Comparison of ENCODE assay signal across 8 cellular contexts in genomic region chr4:139015269-139015947, GRCh38. TPM values are rescaled to one million over a fixed set of nuclear protein-coding genes. Genes with fewer than 3 reads are reported as not detected.
A peak's percentile ranks its signal among the peaks of the same experiment; 100 is the strongest.
DNase-seq lines count a peak whose midpoint lies in the region; ATAC-seq and TF ChIP-seq lines count a peak whose summit lies in the region.

A gene with protein sequence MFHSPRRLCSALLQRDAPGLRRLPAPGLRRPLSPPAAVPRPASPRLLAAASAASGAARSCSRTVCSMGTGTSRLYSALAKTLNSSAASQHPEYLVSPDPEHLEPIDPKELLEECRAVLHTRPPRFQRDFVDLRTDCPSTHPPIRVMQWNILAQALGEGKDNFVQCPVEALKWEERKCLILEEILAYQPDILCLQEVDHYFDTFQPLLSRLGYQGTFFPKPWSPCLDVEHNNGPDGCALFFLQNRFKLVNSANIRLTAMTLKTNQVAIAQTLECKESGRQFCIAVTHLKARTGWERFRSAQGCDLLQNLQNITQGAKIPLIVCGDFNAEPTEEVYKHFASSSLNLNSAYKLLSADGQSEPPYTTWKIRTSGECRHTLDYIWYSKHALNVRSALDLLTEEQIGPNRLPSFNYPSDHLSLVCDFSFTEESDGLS (plus strand): TSS chr4:139015781. CDS start chr4:139015982, 201 bp downstream.

- H3F3A ChIP-seq in Loucy (ENCODE audit: low read depth), result no peaks in the 10 kb centered on the region

- H3K36me3 Mint-ChIP-seq in activated T-helper 2 cell treated with anti-CD3 and anti-CD28 coated beads, Interferon-gamma antibody, Interleukin-2, Interleukin-4, amounts not matched to agents 10 μg/mL and 5 μg/mL and 100 μg/mL, durations not matched to agents 14 hours and 24 hours and 36 hours (ENCODE audit: low read depth), result peaks cover 20% of the 10 kb centered on the region
- H3K36me3 Mint-ChIP-seq in natural killer cell, result no peaks in the 10 kb centered on the region

- peak; percentile 93 for DNase-seq in H7
- DNase-seq in RWPE2 (ENCODE audit: low spot score), result peak; percentile 96
- peak; percentile 89 for DNase-seq in activated T-helper 2 cell treated with anti-CD3 and anti-CD28 coated beads, Interferon-gamma antibody, Interleukin-2, Interleukin-4, amounts not matched to agents 10 μg/mL and 5 μg/mL and 100 μg/mL, durations not matched to agents 14 hours and 24 hours and 36 hours (ENCODE audit: low spot score)
- DNase-seq in fibroblast of mammary gland (ENCODE audit: low read depth), result peak; percentile 89
- DNase-seq in natural killer cell, result peak; percentile 90
- peak; percentile 84 to 95 (median 90) for DNase-seq in stimulated activated naive CD4-positive, alpha-beta T cell (lab: John Stamatoyannopoulos, UW)

- H3K9me3 ChIP-seq in ES-I3 (ENCODE audit: control insufficient read depth, insufficient read depth, low read length), result no peaks in the 10 kb centered on the region
- no peaks in the 10 kb centered on the region for H3K9me3 ChIP-seq in Loucy (ENCODE audit: insufficient read depth, low read depth, low read length)
- no peaks in the 10 kb centered on the region for H3K9me3 ChIP-seq in RWPE2 (ENCODE audit: severe bottlenecking)

- H3K9me2 ChIP-seq in Loucy (replicated peaks; ENCODE audit: low read depth, low read length), result no peaks in the 10 kb centered on the region

- H3K4me3 Mint-ChIP-seq in activated T-helper 2 cell treated with anti-CD3 and anti-CD28 coated beads, Interferon-gamma antibody, Interleukin-2, Interleukin-4, amounts not matched to agents 10 μg/mL and 5 μg/mL and 100 μg/mL, durations not matched to agents 14 hours and 24 hours and 36 hours (ENCODE audit: low read depth), result peak within 1 kb of the TSS; percentile 89
- peak within 1 kb of the TSS; percentile 94 for H3K4me3 Mint-ChIP-seq in natural killer cell

- H3K4me3 ChIP-seq in H7 (ENCODE audit: insufficient read depth, low read depth, low read length) (peak within 1 kb of the TSS; percentile 90), Loucy (ENCODE audit: low read length, poor library complexity, severe bottlenecking) (peak within 1 kb of the TSS; percentile 96), RWPE2 (ENCODE audit: severe bottlenecking) (peak within 1 kb of the TSS; percentile 87), fibroblast of mammary gland (ENCODE audit: control insufficient read depth, low read depth, low read length) (peak within 1 kb of the TSS; percentile 89)

- H3K4me1 Mint-ChIP-seq in activated T-helper 2 cell treated with anti-CD3 and anti-CD28 coated beads, Interferon-gamma antibody, Interleukin-2, Interleukin-4, amounts not matched to agents 10 μg/mL and 5 μg/mL and 100 μg/mL, durations not matched to agents 14 hours and 24 hours and 36 hours (ENCODE audit: low read depth), result peaks cover 41% of the 10 kb centered on the region
- H3K4me1 Mint-ChIP-seq in natural killer cell, result peaks cover 10 to 11% of the 10 kb centered on the region in 2 donors

- H3K27me3 ChIP-seq in H7 (ENCODE audit: control insufficient read depth, insufficient read depth, low read length) (no peaks in the 10 kb centered on the region), Loucy (ENCODE audit: insufficient read depth, low read length, poor library complexity, severe bottlenecking) (no peaks in the 10 kb centered on the region), RWPE2 (ENCODE audit: insufficient read depth, poor library complexity, severe bottlenecking) (no peaks in the 10 kb centered on the region)

- H3K4me1 ChIP-seq in ES-I3 (ENCODE audit: insufficient read depth, low read length) (peaks cover 26% of the 10 kb centered on the region), Loucy (ENCODE audit: insufficient read depth, low read length, poor library complexity, severe bottlenecking) (peaks cover 42% of the 10 kb centered on the region), RWPE2 (ENCODE audit: insufficient read depth, poor library complexity, severe bottlenecking) (peaks cover 24% of the 10 kb centered on the region)

- ATAC-seq in RWPE2 (ENCODE audit: low read depth) (peak; percentile 87), natural killer cell (peak; percentile 86 to 95 (median 87))

- H3K27ac ChIP-seq in RWPE2 (ENCODE audit: poor library complexity, severe bottlenecking), result peak within 1 kb of the TSS; percentile 98

- H3K9me3 Mint-ChIP-seq in activated T-helper 2 cell treated with anti-CD3 and anti-CD28 coated beads, Interferon-gamma antibody, Interleukin-2, Interleukin-4, amounts not matched to agents 10 μg/mL and 5 μg/mL and 100 μg/mL, durations not matched to agents 14 hours and 24 hours and 36 hours, result no peaks in the 10 kb centered on the region
- no peaks in the 10 kb centered on the region for H3K9me3 Mint-ChIP-seq in natural killer cell

- H3K79me2 ChIP-seq in Loucy (ENCODE audit: insufficient read depth, low read length), result peaks cover 45% of the 10 kb centered on the region

- no peak for TF ChIP-seq CTCF in Loucy (conservative IDR thresholded peaks at IDR 0.05; ENCODE audit: low read length)
- no peak for TF ChIP-seq CTCF in RWPE2 (IDR thresholded peaks at IDR 0.05; ENCODE audit: poor library complexity, severe bottlenecking)
- TF ChIP-seq CTCF in fibroblast of mammary gland (conservative IDR thresholded peaks at IDR 0.05; ENCODE audit: control insufficient read depth, insufficient read depth, low read depth, low read length), result no peak
- TF ChIP-seq CTCF in natural killer cell (IDR thresholded peaks at IDR 0.05), result no peak

- H3K4me2 ChIP-seq in Loucy (ENCODE audit: low read depth, low read length, poor library complexity, severe bottlenecking), result peak within 1 kb of the TSS; percentile 92

- no peaks in the 10 kb centered on the region for H3K27me3 Mint-ChIP-seq in activated T-helper 2 cell treated with anti-CD3 and anti-CD28 coated beads, Interferon-gamma antibody, Interleukin-2, Interleukin-4, amounts not matched to agents 10 μg/mL and 5 μg/mL and 100 μg/mL, durations not matched to agents 14 hours and 24 hours and 36 hours (ENCODE audit: low read depth)
- H3K27me3 Mint-ChIP-seq in natural killer cell (ENCODE audit: low read depth in 2 of 2), result peaks cover 0 to 4% of the 10 kb centered on the region in 2 donors

- no peaks in the 10 kb centered on the region for H3K36me3 ChIP-seq in ES-I3 (ENCODE audit: insufficient read depth, low read length)
- H3K36me3 ChIP-seq in H7 (replicated peaks; ENCODE audit: control insufficient read depth, insufficient read depth, low read length), result no peaks in the 10 kb centered on the region
- no peaks in the 10 kb centered on the region for H3K36me3 ChIP-seq in Loucy (ENCODE audit: insufficient read depth, low read length)
- H3K36me3 ChIP-seq in RWPE2 (ENCODE audit: low read depth), result peaks cover 17% of the 10 kb centered on the region

- H4K20me1 ChIP-seq in Loucy (ENCODE audit: insufficient read depth, low read length, poor library complexity, severe bottlenecking), result peaks cover 40% of the 10 kb centered on the region

- H3K27ac Mint-ChIP-seq in activated T-helper 2 cell treated with anti-CD3 and anti-CD28 coated beads, Interferon-gamma antibody, Interleukin-2, Interleukin-4, amounts not matched to agents 10 μg/mL and 5 μg/mL and 100 μg/mL, durations not matched to agents 14 hours and 24 hours and 36 hours, result peak within 1 kb of the TSS; percentile 93
- peak within 1 kb of the TSS; percentile 88 to 98 for H3K27ac Mint-ChIP-seq in natural killer cell

- H2AFZ ChIP-seq in Loucy (ENCODE audit: low read length), result peak within 1 kb of the TSS; percentile 88

- H3K9ac ChIP-seq in ES-I3 (ENCODE audit: low read depth, low read length), result peak within 1 kb of the TSS; percentile 99
- H3K9ac ChIP-seq in Loucy (ENCODE audit: low read depth, low read length, poor library complexity, severe bottlenecking), result peak within 1 kb of the TSS; percentile 84

- intact Hi-C loops in activated T-helper 2 cell treated with anti-CD3 and anti-CD28 coated beads, Interferon-gamma antibody, Interleukin-2, Interleukin-4, amounts not matched to agents 10 μg/mL and 5 μg/mL and 100 μg/mL, durations not matched to agents 14 hours and 24 hours and 36 hours (cut with micrococcal nuclease), result loop anchor here (1.0 to 10.0 kb wide), 7 partner anchors 69 to 771 kb away; partner anchors contain the start of genes NAA15, RAB33B and SLC7A11
- intact Hi-C loops in natural killer cell (cut with micrococcal nuclease), result loop anchor here (1.0 to 2.0 kb wide), 3 partner anchors 68 to 285 kb away; partner anchors contain the start of gene ELF2

RNA-seq across cellular contexts. Expression of the gene that starts here (rescaled TPM):
- 81.1 and 82.5 TPM in 2 replicates for total RNA-seq in H7 (2014; rRNA removed; shearing (Covaris generic))
- total RNA-seq in activated T-helper 2 cell treated with anti-CD3 and anti-CD28 coated beads, Interferon-gamma antibody, Interleukin-2, Interleukin-4, amounts not matched to agents 10 μg/mL and 5 μg/mL and 100 μg/mL, durations not matched to agents 14 hours and 24 hours and 36 hours, result 20.3 and 22.1 TPM in 2 replicates
- total RNA-seq in natural killer cell, result 10 to 100 TPM; 17.6 to 28.5 (median 20.9) TPM

Comparison
In these comparisons a context has a peak if more than half of its experiments do, and no peak if none do; other contexts are left out.
1. Peak in every context shown above with its lines: DNase-seq, ATAC-seq, H3K4me3 ChIP-seq and H3K27ac ChIP-seq.